ENCODE assay signal across 8 cellular contexts in genomic region chr18:61551586-61551985, GRCh38.
DNase-seq lines count a peak whose midpoint lies in the region; ATAC-seq, FAIRE-seq and TF ChIP-seq lines count a peak whose summit lies in the region.

No MANE protein-coding gene starts in this region.

- no peak overlapping the region for H3K9ac ChIP-seq in keratinocyte (ENCODE audit: control insufficient read depth, extremely low read depth, insufficient read depth, low read length)

- TF ChIP-seq POLR2A in tibial nerve (IDR thresholded peaks at IDR 0.05): no peak

- no peaks in the 10 kb centered on the region for H3K9me1 ChIP-seq in keratinocyte (ENCODE audit: control insufficient read depth, extremely low read depth, insufficient read depth, low read length)

- peak; percentile 57 to 80 (median 78) for TF ChIP-seq CTCF in keratinocyte (optimal IDR thresholded peaks at IDR 0.05 in 1 of 3, IDR thresholded peaks at IDR 0.05 in 1 of 3, conservative IDR thresholded peaks at IDR 0.05 in 1 of 3; ENCODE audit: extremely low read depth in 1 of 3, insufficient read depth in 2 of 3, low read length in 3 of 3)
- peak; percentile 56 to 83 (median 68) for TF ChIP-seq CTCF in tibial nerve (IDR thresholded peaks at IDR 0.05)

- H3K4me1 Mint-ChIP-seq in stimulated activated effector memory CD8-positive, alpha-beta T cell treated with anti-CD3 and anti-CD28 coated beads, Interleukin-12 subunit alpha, Interleukin-12 subunit beta, amount 100 ng/mL, for 72 hours: no peaks in the 10 kb centered on the region

- H3K4me3 Mint-ChIP-seq in stimulated activated effector memory CD8-positive, alpha-beta T cell treated with anti-CD3 and anti-CD28 coated beads, Interleukin-12 subunit alpha, Interleukin-12 subunit beta, amount 100 ng/mL, for 72 hours: no peak overlapping the region

- FAIRE-seq in keratinocyte (lab: Jason Lieb, UNC): peak; percentile 90

- H3K9me3 ChIP-seq in keratinocyte (ENCODE audit: control insufficient read depth, low read depth, low read length) (no peaks in the 10 kb centered on the region), tibial nerve (no peaks in the 10 kb centered on the region)

- H3K27ac ChIP-seq in keratinocyte (ENCODE audit: control insufficient read depth, insufficient read depth, low read length) (no peak overlapping the region), tibial nerve (no peak overlapping the region)

- H3K4me1 ChIP-seq in keratinocyte (ENCODE audit: control insufficient read depth, extremely low read depth, insufficient read depth, low read length) (peaks cover 3% of the 10 kb centered on the region), tibial nerve (no peaks in the 10 kb centered on the region)

- H3K4me3 ChIP-seq in keratinocyte (ENCODE audit: control insufficient read depth in 2 of 3, extremely low read depth in 1 of 3, insufficient read depth in 2 of 3, low read depth in 1 of 3, low read length in 3 of 3) (no peak overlapping the region), tibial nerve (no peak overlapping the region)

- in situ Hi-C loops in T47D (cut with HindIII; ENCODE audit: low pct_unique_long_range_greater_than_20kb, low sequenced_read_pairs): no loop called here

- DNase-seq in DMS114 treated with DMSO at 0.1 percent for 48 hours (lab: John Stamatoyannopoulos, UW; ENCODE audit: unreplicated experiment) (peak; percentile 38), NCI-H748 (lab: John Stamatoyannopoulos, UW; ENCODE audit: unreplicated experiment) (peak; percentile 76), T47D (ENCODE audit: low read depth in 1 of 2, low spot score in 1 of 2) (peak; percentile 72 to 80), keratinocyte (ENCODE audit: low read depth, low spot score) (no peak), tibial nerve (ENCODE audit: low spot score in 2 of 2) (peak in 1 of 2 donors; percentile 90)
- no peak for DNase-seq in stimulated activated effector memory CD8-positive, alpha-beta T cell treated with anti-CD3 and anti-CD28 coated beads, Interleukin-12 subunit alpha, Interleukin-12 subunit beta, amount 100 ng/mL, for 72 hours (ENCODE audit: low spot score in 2 of 2)

- WGBS in tibial nerve, 2 donors: 27 to 30% methylated on average over 5 of the region's 5 CpGs

- dilution Hi-C loops in keratinocyte (cut with MboI; ENCODE audit: extremely low pct_ligation_motif_present, low sequenced_read_pairs): no loop called here

- no peaks in the 10 kb centered on the region for H3K9me3 Mint-ChIP-seq in stimulated activated effector memory CD8-positive, alpha-beta T cell treated with anti-CD3 and anti-CD28 coated beads, Interleukin-12 subunit alpha, Interleukin-12 subunit beta, amount 100 ng/mL, for 72 hours

- no peaks in the 10 kb centered on the region for H3K79me2 ChIP-seq in keratinocyte (ENCODE audit: control insufficient read depth, insufficient read depth, low read length)

- H3K36me3 Mint-ChIP-seq in stimulated activated effector memory CD8-positive, alpha-beta T cell treated with anti-CD3 and anti-CD28 coated beads, Interleukin-12 subunit alpha, Interleukin-12 subunit beta, amount 100 ng/mL, for 72 hours: no peaks in the 10 kb centered on the region

- no peak overlapping the region for H3K4me2 ChIP-seq in keratinocyte (ENCODE audit: control insufficient read depth, extremely low read depth, insufficient read depth, low read depth, low read length)

- H3K27me3 ChIP-seq in keratinocyte (ENCODE audit: control insufficient read depth, extremely low read depth, insufficient read depth, low read length): no peaks in the 10 kb centered on the region
- H3K27me3 ChIP-seq in tibial nerve: no peaks in the 10 kb centered on the region

- H3K36me3 ChIP-seq in keratinocyte (ENCODE audit: control insufficient read depth in 2 of 2, extremely low read depth in 1 of 2, insufficient read depth in 2 of 2, low read length in 2 of 2): no peaks in the 10 kb centered on the region
- H3K36me3 ChIP-seq in tibial nerve: no peaks in the 10 kb centered on the region

- H4K20me1 ChIP-seq in keratinocyte (ENCODE audit: control insufficient read depth, extremely low read depth, insufficient read depth, low read length): no peaks in the 10 kb centered on the region

- H2AFZ ChIP-seq in keratinocyte (ENCODE audit: control insufficient read depth, low read length): peak overlapping the region; percentile 54

- TF ChIP-seq EP300 in tibial nerve (IDR thresholded peaks at IDR 0.05): no peak

- ATAC-seq in GM19324 (IDR thresholded peaks at IDR 0.05; ENCODE audit: low FRiP score, unreplicated experiment) (peak; percentile 63), HG03565 (IDR thresholded peaks at IDR 0.05; ENCODE audit: unreplicated experiment) (peak; percentile 86)
- no peak for ATAC-seq in stimulated activated effector memory CD8-positive, alpha-beta T cell treated with anti-CD3 and anti-CD28 coated beads, Interleukin-12 subunit alpha, Interleukin-12 subunit beta, amount 100 ng/mL, for 72 hours

- no peak overlapping the region for H3K27ac Mint-ChIP-seq in stimulated activated effector memory CD8-positive, alpha-beta T cell treated with anti-CD3 and anti-CD28 coated beads, Interleukin-12 subunit alpha, Interleukin-12 subunit beta, amount 100 ng/mL, for 72 hours

Comparison
In these comparisons a context has a peak if more than half of its experiments do, and no peak if none do; other contexts are left out.
1. DNase-seq: peak in DMS114 treated with DMSO at 0.1 percent for 48 hours (single experiment), NCI-H748 (single experiment) and T47D (2 of 2); none in keratinocyte (single experiment) and stimulated activated effector memory CD8-positive, alpha-beta T cell treated with anti-CD3 and anti-CD28 coated beads, Interleukin-12 subunit alpha, Interleukin-12 subunit beta, amount 100 ng/mL, for 72 hours (0 of 2).